In the genomic region with DNA sequence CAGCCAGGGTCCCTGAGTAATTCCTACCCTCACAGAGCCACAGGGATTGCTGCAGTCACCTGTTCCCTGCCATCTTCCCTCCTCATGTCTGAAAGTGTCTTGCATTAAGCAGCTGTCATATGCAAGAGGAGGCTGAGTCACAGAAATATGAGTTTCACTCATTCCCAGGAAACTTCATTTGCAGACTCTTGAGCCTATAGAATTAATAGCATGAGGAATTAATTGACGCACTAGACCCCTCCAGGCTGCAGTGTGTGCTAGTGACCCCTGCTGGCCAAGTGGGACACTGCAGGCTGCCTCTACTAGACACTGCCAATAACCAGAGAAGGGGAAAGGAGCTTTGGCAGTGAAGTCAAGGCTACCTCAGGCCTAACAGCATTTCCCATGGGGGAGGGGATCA, we compare ENCODE assay signal across 9 cellular contexts. TPM values are rescaled to one million over a fixed set of nuclear protein-coding genes. Genes with fewer than 3 reads are reported as not detected.
DNase-seq lines count a peak whose midpoint lies in the region; ATAC-seq and TF ChIP-seq lines count a peak whose summit lies in the region.
"Had no signal": no experiment of that assay in that cellular context is flagged by ENCODE, and none has a peak within 500 bp of the region (broad histone marks: within the 10 kb centered on the region; RNA-seq: fewer than 3 reads in every experiment).

No MANE protein-coding gene starts in this region.

- in situ Hi-C loops in astrocyte of the cerebellum (cut with HindIII; ENCODE audit: low sequenced_read_pairs): no loop called here

- no peaks in the 10 kb centered on the region; the same call in 1 of the 2 replicates for H3K9me3 Mint-ChIP-seq in HFFc6

- H3K36me3 Mint-ChIP-seq in HFFc6 (ENCODE audit: low read depth): no peaks in the 10 kb centered on the region

- POLR2A ChIA-PET in BJ (lab: Charles Lee): no interaction called here

- H3K36me3 ChIP-seq in BJ (ENCODE audit: control insufficient read depth, insufficient read depth, low read length): no peaks in the 10 kb centered on the region

- peak; percentile 58 for TF ChIP-seq CTCF in BJ (IDR thresholded peaks at IDR 0.05; ENCODE audit: insufficient read depth, low read depth, low read length)
- TF ChIP-seq CTCF in HFFc6 (IDR thresholded peaks at IDR 0.05): peak; percentile 92
- peak; percentile 77 for TF ChIP-seq CTCF in astrocyte of the cerebellum (IDR thresholded peaks at IDR 0.05; ENCODE audit: low read depth, low read length, missing control alignments)

- no peak for ATAC-seq in GM21515 (IDR thresholded peaks at IDR 0.05; ENCODE audit: unreplicated experiment)
- ATAC-seq in sciatic nerve: no peak

- no peaks in the 10 kb centered on the region for H3K4me1 Mint-ChIP-seq in HFFc6 (ENCODE audit: low read depth)

- no peak overlapping the region for H3K4me3 ChIP-seq in BJ (ENCODE audit: low read depth, low read length)
- no peak overlapping the region for H3K4me3 ChIP-seq in astrocyte of the cerebellum (ENCODE audit: low read depth, low read length)

- H3K27me3 ChIP-seq in BJ (ENCODE audit: control insufficient read depth, insufficient read depth, low read length): no peaks in the 10 kb centered on the region; the same call in 1 of the 2 replicates

- H3K4me3 Mint-ChIP-seq in HFFc6: no peak overlapping the region

- no peak overlapping the region for H3K27ac Mint-ChIP-seq in HFFc6

- DNase-seq in BJ (ENCODE audit: low read depth) (no peak), HFFc6 (peak; percentile 8), astrocyte of the cerebellum (ENCODE audit: low read depth) (no peak), myocyte (ENCODE audit: low read depth) (peak; percentile 51), NCI-H187 treated with DMSO at 0.1 percent for 48 hours (lab: John Stamatoyannopoulos, UW) (no peak), sciatic nerve (ENCODE audit: low spot score) (no peak), AG20443 (ENCODE audit: low spot score) (no peak)
- DNase-seq: SHP77 had no signal

- intact Hi-C loops in sciatic nerve (cut with DNase I): loop anchor here (10.0 kb wide), 1 partner anchor 113 kb away; no protein-coding TSS in a partner anchor

- H3K27me3 Mint-ChIP-seq in HFFc6 (ENCODE audit: insufficient read depth): peaks cover 49% of the 10 kb centered on the region

- CTCF ChIA-PET in BJ (lab: Yijun Ruan, JAX): interaction anchor here (0.9 to 4.0 kb wide), 6 partner anchors 8 to 394 kb away, joined by 3 to 18 read pairs (median 3); no protein-coding TSS in a partner anchor

RNA-seq across cellular contexts. Expression of gene SLC6A1, which starts 50.6 kb away (rescaled TPM):
- polyA plus RNA-seq in BJ (2011; rRNA removed): not detected in 2 replicates
- not detected in 2 replicates for polyA minus RNA-seq in BJ (2011; rRNA and poly(A)+ RNA removed)
- not detected for total RNA-seq in HFFc6 (2021; fragmentation: NEBNext Ultra II Directional; extraction: Animal tissue kit (Norgen Biotek cat#: 25700))
- 0.26 TPM in 1 of 2 replicates, not detected in the other for total RNA-seq in myocyte
- polyA plus RNA-seq in myocyte (2012): 0.03 TPM
- 10.9 TPM for total RNA-seq in sciatic nerve

Comparison
In these comparisons a context has a peak if more than half of its experiments do, and no peak if none do; other contexts are left out.
1. DNase-seq: peak in HFFc6 (single experiment) and myocyte (single experiment); none in BJ (single experiment), astrocyte of the cerebellum (single experiment), NCI-H187 treated with DMSO at 0.1 percent for 48 hours (single experiment), sciatic nerve (single experiment) and AG20443 (single experiment).
2. Peak in every context shown above with its lines, with median percentiles within 50 percentile points of each other: CTCF ChIP-seq.